8 cellular contexts compared by ENCODE assay signal in genomic region chr9:130579738-130580463, GRCh38. TPM values are rescaled to one million over a fixed set of nuclear protein-coding genes. Genes with fewer than 3 reads are reported as not detected.
DNase-seq lines count a peak whose midpoint lies in the region; ATAC-seq, FAIRE-seq and TF ChIP-seq lines count a peak whose summit lies in the region.

No MANE protein-coding gene starts in this region.

- CTCF ChIA-PET in AG04449 (lab: Yijun Ruan, JAX) (interaction anchor here (0.8 to 1.1 kb wide), 2 partner anchors 45 to 105 kb away, joined by 3 read pairs; no protein-coding TSS in a partner anchor), MCF 10A (lab: Yijun Ruan, JAX) (interaction anchor here (0.6 to 1.2 kb wide), 5 partner anchors 8 to 119 kb away, joined by 3 to 4 read pairs (median 3); no protein-coding TSS in a partner anchor), HepG2 (lab: Yijun Ruan, JAX; ENCODE audit: low intra/inter-chr PET ratio, low total read pairs) (no interaction called here)

- in situ Hi-C loops in HepG2 (cut with HindIII; ENCODE audit: extremely low pct_ligation_motif_present, low pct_unique_long_range_greater_than_20kb), result no loop called here

- H3K36me3 ChIP-seq in HUES64 (ENCODE audit: insufficient read depth, low read length) (peaks cover 28% of the 10 kb centered on the region), HepG2 (replicated peaks in 1 of 2; ENCODE audit: control insufficient read depth in 1 of 2, insufficient read depth in 2 of 2, low read length in 2 of 2) (peaks cover 2 to 10% of the 10 kb centered on the region in 2 experiments; a peak in 3 of 5 replicates), testis (ENCODE audit: low read depth, missing control alignments) (no peaks in the 10 kb centered on the region)

- TF ChIP-seq POLR2A in HepG2 (IDR thresholded peaks at IDR 0.05; ENCODE audit: insufficient read depth in 1 of 2, low read depth in 2 of 2, low read length in 2 of 2) (no peak), testis (IDR thresholded peaks at IDR 0.05) (no peak)

- peak overlapping the region; percentile 76 for H3K27ac ChIP-seq in HUES64 (ENCODE audit: low read depth, low read length)
- H3K27ac ChIP-seq in HepG2 (ENCODE audit: extremely low read length, insufficient read depth, low read length), result peak overlapping the region; percentile 62
- peak overlapping the region; percentile 76 to 90 for H3K27ac ChIP-seq in testis

- TF ChIP-seq CTCF in AG04449 (IDR thresholded peaks at IDR 0.05; ENCODE audit: insufficient read depth, low read length, missing control alignments) (no peak), MCF 10A (IDR thresholded peaks at IDR 0.05; ENCODE audit: unreplicated experiment) (no peak), HepG2 (CRISPR knock-in tag; IDR thresholded peaks at IDR 0.05) (no peak), testis (IDR thresholded peaks at IDR 0.05) (no peak)

- POLR2A ChIA-PET in AG04449 (lab: Yijun Ruan, JAX), result interaction anchor here (0.7 kb wide), 1 partner anchor 102 kb away, joined by 4 read pairs; no protein-coding TSS in a partner anchor
- POLR2A ChIA-PET in MCF 10A (lab: Yijun Ruan, JAX), result interaction anchor here (0.6 to 3.3 kb wide), 23 partner anchors 9 to 803 kb away, joined by 3 to 25 read pairs (median 5); partner anchors contain the start of gene EXOSC2
- POLR2A ChIA-PET in HepG2 (lab: Yijun Ruan, JAX), result interaction anchor here (0.6 to 2.4 kb wide), 8 partner anchors 13 to 80 kb away, joined by 3 to 22 read pairs (median 4); no protein-coding TSS in a partner anchor

- H2AFZ ChIP-seq in HepG2 (ENCODE audit: low read length), result no peak overlapping the region

- TF ChIP-seq EP300 in HepG2 (IDR thresholded peaks at IDR 0.05; ENCODE audit: low read depth in 2 of 2, low read length in 2 of 2) (no peak), HepG2 (CRISPR knock-in tag; IDR thresholded peaks at IDR 0.05; ENCODE audit: borderline replicate concordance) (no peak)

- peaks cover 22% of the 10 kb centered on the region for H3K4me1 Mint-ChIP-seq in MCF 10A (ENCODE audit: insufficient read depth, unreplicated experiment)

- peaks cover 13% of the 10 kb centered on the region for H3K36me3 Mint-ChIP-seq in MCF 10A (ENCODE audit: insufficient read depth, unreplicated experiment)

- H3K9ac ChIP-seq in HUES64 (ENCODE audit: low read depth, low read length), result peak overlapping the region; percentile 81
- H3K9ac ChIP-seq in HepG2 (ENCODE audit: insufficient read depth, low read depth, low read length), result peak overlapping the region; percentile 98

- peaks cover 3% of the 10 kb centered on the region; the same call in 1 of the 2 replicates for H3K27me3 ChIP-seq in HUES64 (ENCODE audit: insufficient read depth, low read length)
- no peaks in the 10 kb centered on the region; a peak in 2 of 5 replicates for H3K27me3 ChIP-seq in HepG2 (ENCODE audit: control insufficient read depth in 1 of 2, insufficient read depth in 2 of 2, low read length in 2 of 2)
- no peaks in the 10 kb centered on the region for H3K27me3 ChIP-seq in testis

- H3K79me2 ChIP-seq in HepG2 (ENCODE audit: insufficient read depth, low read length), result peaks cover 49% of the 10 kb centered on the region

- TF ChIP-seq RAD21 in HepG2 (CRISPR knock-in tag; IDR thresholded peaks at IDR 0.05), result no peak

- H4K20me1 ChIP-seq in HepG2 (ENCODE audit: insufficient read depth, low read length), result peaks cover 7% of the 10 kb centered on the region; the same call in 1 of the 2 replicates

- no peaks in the 10 kb centered on the region for H3K9me3 Mint-ChIP-seq in MCF 10A (ENCODE audit: unreplicated experiment)

- intact Hi-C loops in MCF 10A (cut with micrococcal nuclease), result loop anchor here (10.0 kb wide), 2 partner anchors 95 to 105 kb away; no protein-coding TSS in a partner anchor
- intact Hi-C loops in HepG2 (cut with micrococcal nuclease; ENCODE audit: unreplicated experiment), result no loop called here
- intact Hi-C loops in testis (cut with DNase I; ENCODE audit: low total_unique reads), result no loop called here

- H3K4me3 Mint-ChIP-seq in MCF 10A (ENCODE audit: unreplicated experiment), result peak overlapping the region; percentile 91

- peak overlapping the region; percentile 91 for H3K27ac Mint-ChIP-seq in MCF 10A (ENCODE audit: low read depth, unreplicated experiment)

- no peak for FAIRE-seq in HepG2 (lab: Jason Lieb, UNC)
- FAIRE-seq in RCC 7860 (lab: Jason Lieb, UNC), result no peak

- BruUV-seq in MCF 10A (replicated peaks; lab: Mats Ljungman, UMichigan) (no TSS peak), HepG2 (replicated peaks; lab: Mats Ljungman, UMichigan) (TSS peak; percentile 49)

- WGBS in HUES64, result 2% methylated on average over 40 of the region's 40 CpGs
- WGBS in HepG2 (ENCODE audit: low lambda C conversion rate), result 2% methylated on average over 18 of the region's 40 CpGs
- WGBS in testis, 2 donors, result 0% methylated on average over 20 to 39 of the region's 40 CpGs

- H3K27me3 Mint-ChIP-seq in MCF 10A (ENCODE audit: insufficient read depth, unreplicated experiment), result no peaks in the 10 kb centered on the region

- H3K4me3 ChIP-seq in AG04449 (ENCODE audit: low read depth, low read length) (peak overlapping the region; percentile 71), HUES64 (ENCODE audit: low read length) (peak overlapping the region; percentile 84), HepG2 (replicated peaks in 1 of 3; ENCODE audit: insufficient read depth in 1 of 3, low read depth in 2 of 3, low read length in 3 of 3) (peak overlapping the region; percentile 97 to 98 (median 97)), testis (peak overlapping the region; percentile 85 to 93)

- DNase-seq in AG04449 (ENCODE audit: low read depth, low spot score) (no peak), MCF 10A (ENCODE audit: unreplicated experiment) (no peak), HepG2 (ENCODE audit: low spot score) (no peak), testis (no peak), RCC 7860 (ENCODE audit: low spot score) (no peak)
- no peak for DNase-seq in effector CD4-positive, alpha-beta T cell

- H3K4me2 ChIP-seq in HepG2 (ENCODE audit: low read depth, low read length), result peak overlapping the region; percentile 83

- H3K9me3 ChIP-seq in HUES64 (ENCODE audit: insufficient read depth, low read depth, low read length) (no peaks in the 10 kb centered on the region), HepG2 (ENCODE audit: low read length) (no peaks in the 10 kb centered on the region), testis (no peaks in the 10 kb centered on the region)

- H3K4me1 ChIP-seq in HUES64 (ENCODE audit: insufficient read depth, low read length) (peaks cover 7% of the 10 kb centered on the region; the same call in 1 of the 2 replicates), HepG2 (ENCODE audit: insufficient read depth, low read length) (peaks cover 54% of the 10 kb centered on the region), testis (peaks cover 28% of the 10 kb centered on the region)

- ATAC-seq in GM19452 (IDR thresholded peaks at IDR 0.05; ENCODE audit: unreplicated experiment) (peak; percentile 31), HepG2 (peak; percentile 35)

TF ChIP-seq in HepG2, 621 proteins besides CTCF, POLR2A, EP300 and RAD21 (continues in another document):
- no peak for TF ChIP-seq BORCS8-MEF2B (CRISPR knock-in tag; IDR thresholded peaks at IDR 0.05)
- no peak for TF ChIP-seq KLF13 (CRISPR knock-in tag; IDR thresholded peaks at IDR 0.05)
- TF ChIP-seq ZNF841 (CRISPR knock-in tag; IDR thresholded peaks at IDR 0.05; ENCODE audit: borderline replicate concordance), result 0 out of 2 replicates have a peak, but pooled peaks have one; percentile 13
- no peak for TF ChIP-seq CENPT (CRISPR knock-in tag; IDR thresholded peaks at IDR 0.05; ENCODE audit: low read depth)
- TF ChIP-seq, protein P1, sequence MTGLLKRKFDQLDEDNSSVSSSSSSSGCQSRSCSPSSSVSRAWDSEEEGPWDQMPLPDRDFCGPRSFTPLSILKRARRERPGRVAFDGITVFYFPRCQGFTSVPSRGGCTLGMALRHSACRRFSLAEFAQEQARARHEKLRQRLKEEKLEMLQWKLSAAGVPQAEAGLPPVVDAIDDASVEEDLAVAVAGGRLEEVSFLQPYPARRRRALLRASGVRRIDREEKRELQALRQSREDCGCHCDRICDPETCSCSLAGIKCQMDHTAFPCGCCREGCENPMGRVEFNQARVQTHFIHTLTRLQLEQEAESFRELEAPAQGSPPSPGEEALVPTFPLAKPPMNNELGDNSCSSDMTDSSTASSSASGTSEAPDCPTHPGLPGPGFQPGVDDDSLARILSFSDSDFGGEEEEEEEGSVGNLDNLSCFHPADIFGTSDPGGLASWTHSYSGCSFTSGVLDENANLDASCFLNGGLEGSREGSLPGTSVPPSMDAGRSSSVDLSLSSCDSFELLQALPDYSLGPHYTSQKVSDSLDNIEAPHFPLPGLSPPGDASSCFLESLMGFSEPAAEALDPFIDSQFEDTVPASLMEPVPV (CRISPR knock-in tag; IDR thresholded peaks at IDR 0.05), result no peak

RNA-seq across cellular contexts. Expression of gene FUBP3, which starts 0.5 kb away (rescaled TPM):
- 51.1 TPM for polyA plus RNA-seq in HUES64 (2013, experiment 1 of 2)
- 53.3 TPM for polyA plus RNA-seq in HUES64 (2013, experiment 2 of 2)
- 58.0 and 68.3 TPM in 2 replicates for total RNA-seq in MCF 10A (2022)
- 40.0 and 42.7 TPM in 2 replicates for total RNA-seq in HepG2 (2016; rRNA removed; fragmentation: Illumina TruSeq; extraction: Trizol)
- total RNA-seq in HepG2 (2016; cell fraction: cytosol; rRNA removed; fragmentation: Illumina TruSeq; extraction: Trizol; ENCODE audit: low read depth), result 6.3 and 7.8 TPM in 2 replicates
- 36.9 and 42.9 TPM in 2 replicates for total RNA-seq in HepG2 (2016; cell fraction: insoluble cytoplasmic fraction; rRNA removed; fragmentation: Illumina TruSeq; extraction: Trizol)
- total RNA-seq in HepG2 (2016; cell fraction: membrane; rRNA removed; fragmentation: Illumina TruSeq; extraction: Trizol), result 18.7 and 20.2 TPM in 2 replicates
- total RNA-seq in HepG2 (2016; cell fraction: nucleus; rRNA removed; fragmentation: Illumina TruSeq; extraction: Trizol), result 29.1 and 31.8 TPM in 2 replicates
- 28.7 and 45.9 TPM in 2 replicates for polyA plus RNA-seq in HepG2 (2011; rRNA removed)
- polyA plus RNA-seq in HepG2 (2011; cell fraction: cytosol; rRNA removed), result 19.2 and 22.5 TPM in 2 replicates
- 87.0 and 120 TPM in 2 replicates for polyA plus RNA-seq in HepG2 (2011; cell fraction: nucleus; rRNA removed)
- 32.5 and 37.6 TPM in 2 replicates for polyA plus RNA-seq in HepG2 (2012)
- 4.9 and 5.9 TPM in 2 replicates for polyA plus RNA-seq in HepG2 (2016; cell fraction: cytosol; fragmentation: Illumina TruSeq; extraction: Trizol; ENCODE audit: low read depth)
- polyA plus RNA-seq in HepG2 (2016; cell fraction: insoluble cytoplasmic fraction; fragmentation: Illumina TruSeq; extraction: Trizol; ENCODE audit: low read depth), result 52.7 and 56.2 TPM in 2 replicates
- 13.3 and 13.7 TPM in 2 replicates for polyA plus RNA-seq in HepG2 (2016; cell fraction: membrane; fragmentation: Illumina TruSeq; extraction: Trizol; ENCODE audit: low read depth)
- 67.5 and 77.3 TPM in 2 replicates for polyA plus RNA-seq in HepG2 (2016; cell fraction: nucleus; fragmentation: Illumina TruSeq; extraction: Trizol; ENCODE audit: insufficient read depth, low read depth)
- 35.2 and 98.1 TPM in 2 replicates for polyA minus RNA-seq in HepG2 (2011; rRNA and poly(A)+ RNA removed; ENCODE audit: low replicate concordance)
- 16.8 and 22.0 TPM in 2 replicates for polyA minus RNA-seq in HepG2 (2011; cell fraction: cytosol; rRNA and poly(A)+ RNA removed)
- polyA minus RNA-seq in HepG2 (2011; cell fraction: nucleus; rRNA and poly(A)+ RNA removed), result 26.3 and 38.8 TPM in 2 replicates
- total RNA-seq in testis, result 10 to 100 TPM; 85.3 to 88.7 TPM
- polyA plus RNA-seq in testis (ENCODE audit: insufficient read depth, low read depth, low replicate concordance), result 59.4 TPM
